Comparison of ENCODE assay signal across 8 cellular contexts in genomic region chr11:68314203-68314885, GRCh38. TPM values are rescaled to one million over a fixed set of nuclear protein-coding genes. Genes with fewer than 3 reads are reported as not detected.
DNase-seq lines count a peak whose midpoint lies in the region; ATAC-seq and TF ChIP-seq lines count a peak whose summit lies in the region.

No MANE protein-coding gene starts in this region.

- H3K9me3 ChIP-seq in SK-N-SH (no peaks in the 10 kb centered on the region), sigmoid colon (no peaks in the 10 kb centered on the region)

- no peaks in the 10 kb centered on the region for H3K9me2 ChIP-seq in GM23338 (ENCODE audit: insufficient read depth)
- no peaks in the 10 kb centered on the region for H3K9me2 ChIP-seq in SK-N-SH

- H3K4me3 ChIP-seq in GM23338, result peak overlapping the region; percentile 83
- peak overlapping the region; percentile 67 to 75 for H3K4me3 ChIP-seq in SK-N-SH (ENCODE audit: low read depth in 2 of 2, low read length in 1 of 2)
- peak overlapping the region; percentile 65 to 82 (median 76) for H3K4me3 ChIP-seq in sigmoid colon

- TF ChIP-seq POLR2A in sigmoid colon (IDR thresholded peaks at IDR 0.05), result no peak

- H3K4me1 Mint-ChIP-seq in GM23338, result peaks cover 55% of the 10 kb centered on the region

- in situ Hi-C loops in GM13976 (cut with MboI; ENCODE audit: low sequenced_read_pairs, unreplicated experiment), result no loop called here

- CTCF ChIA-PET in SK-N-SH (lab: Yijun Ruan, JAX), result interaction anchor here (0.7 to 2.8 kb wide), 13 partner anchors 8 to 133 kb away, joined by 3 to 24 read pairs (median 4); no protein-coding TSS in a partner anchor

- WGBS in SK-N-SH (ENCODE audit: low lambda C conversion rate), result 31% methylated on average over 15 of the region's 17 CpGs
- 10 to 32% methylated on average over 17 of the region's 17 CpGs for WGBS in sigmoid colon, 2 donors

- H3K4me1 ChIP-seq in GM23338 (ENCODE audit: insufficient read depth) (peaks cover 47% of the 10 kb centered on the region), SK-N-SH (ENCODE audit: control insufficient read depth in 1 of 2, insufficient read depth in 2 of 2, low read depth in 1 of 2, low read length in 1 of 2) (peaks cover 19 to 31% of the 10 kb centered on the region in 2 experiments; a peak in 2 of 4 replicates), foreskin keratinocyte (peaks cover 5% of the 10 kb centered on the region), sigmoid colon (peaks cover 0 to 51% (median 47%) of the 10 kb centered on the region in 4 donors)

- H3K27me3 Mint-ChIP-seq in GM23338 (ENCODE audit: insufficient read depth, low read depth, poor library complexity), result peaks cover 23% of the 10 kb centered on the region

- peak; percentile 59 for DNase-seq in GM23338 (ENCODE audit: low spot score)
- peak; percentile 63 for DNase-seq in SK-N-SH
- DNase-seq in foreskin keratinocyte, result peak in 1 of 2 donors; percentile 9
- no peak for DNase-seq in sigmoid colon
- DNase-seq in head of caudate nucleus, result no peak
- no peak for DNase-seq in GM13976 (ENCODE audit: low spot score)

- no peak for TF ChIP-seq RAD21 in SK-N-SH (IDR thresholded peaks at IDR 0.05; ENCODE audit: low read length)

- H3K4me3 Mint-ChIP-seq in GM23338, result peak overlapping the region; percentile 92

- H3K4me2 ChIP-seq in GM23338 (peak overlapping the region; percentile 87), SK-N-SH (peak overlapping the region; percentile 90)

- H3K36me3 Mint-ChIP-seq in GM23338 (ENCODE audit: low read depth), result peaks cover 6% of the 10 kb centered on the region; the same call in 1 of the 3 replicates

- H3F3A ChIP-seq in GM23338 (replicated peaks; ENCODE audit: low read depth), result peaks cover 17% of the 10 kb centered on the region
- H3F3A ChIP-seq in SK-N-SH (replicated peaks; ENCODE audit: insufficient read depth), result peaks cover 22% of the 10 kb centered on the region

- peaks cover 4% of the 10 kb centered on the region; the same call in 1 of the 3 replicates for H3K9me3 Mint-ChIP-seq in GM23338

- peak overlapping the region; percentile 61; the same call in 1 of the 2 replicates for H3K9ac ChIP-seq in SK-N-SH

- POLR2A ChIA-PET in SK-N-SH (lab: Yijun Ruan, JAX), result interaction anchor here (1.0 to 2.7 kb wide), 5 partner anchors 14 to 63 kb away, joined by 3 to 15 read pairs (median 4); partner anchors contain the start of gene C11orf24

- H2AFZ ChIP-seq in GM23338, result no peak overlapping the region
- peak overlapping the region; percentile 64; the same call in 1 of the 2 replicates for H2AFZ ChIP-seq in SK-N-SH (ENCODE audit: low read depth)

- peaks cover 62% of the 10 kb centered on the region for H3K79me2 ChIP-seq in GM23338 (replicated peaks; ENCODE audit: insufficient read depth)
- H3K79me2 ChIP-seq in SK-N-SH (ENCODE audit: insufficient read depth), result peaks cover 59% of the 10 kb centered on the region

- no peaks in the 10 kb centered on the region for H3K36me3 ChIP-seq in GM23338 (ENCODE audit: insufficient read depth)
- H3K36me3 ChIP-seq in SK-N-SH (replicated peaks in 1 of 2; ENCODE audit: control insufficient read depth in 1 of 2, insufficient read depth in 2 of 2, low read length in 1 of 2), result no peaks in the 10 kb centered on the region
- no peaks in the 10 kb centered on the region for H3K36me3 ChIP-seq in sigmoid colon

- TF ChIP-seq EP300 in SK-N-SH (IDR thresholded peaks at IDR 0.05; ENCODE audit: borderline replicate concordance in 1 of 2, low read depth in 1 of 2, low read length in 1 of 2) (no peak), sigmoid colon (IDR thresholded peaks at IDR 0.05) (no peak)

- H3K27ac Mint-ChIP-seq in GM23338, result peak overlapping the region; percentile 74

- intact Hi-C loops in sigmoid colon (cut with DNase I) (loop anchor here (2.0 to 5.0 kb wide), 3 partner anchors 40 to 68 kb away; partner anchors contain the start of gene C11orf24), head of caudate nucleus (cut with DNase I) (loop anchor here (10.0 kb wide), 1 partner anchor 60 kb away; no protein-coding TSS in a partner anchor)

- TF ChIP-seq CTCF in GM23338 (conservative IDR thresholded peaks at IDR 0.05; ENCODE audit: low read depth in 2 of 2), result no peak
- peak; percentile 13; the same call in 1 of the 2 replicates for TF ChIP-seq CTCF in SK-N-SH (IDR thresholded peaks at IDR 0.05)
- no peak for TF ChIP-seq CTCF in foreskin keratinocyte (conservative IDR thresholded peaks at IDR 0.05)
- TF ChIP-seq CTCF in sigmoid colon (IDR thresholded peaks at IDR 0.05), result peak in 1 of 4 experiments; percentile 6
- no peak for TF ChIP-seq CTCF in GM13976 (IDR thresholded peaks at IDR 0.05; ENCODE audit: borderline replicate concordance, control extremely low read depth, extremely low read depth, insufficient read depth, missing control alignments)

- H4K20me1 ChIP-seq in GM23338 (replicated peaks; ENCODE audit: insufficient read depth) (no peaks in the 10 kb centered on the region; the same call in 1 of the 2 replicates), SK-N-SH (ENCODE audit: insufficient read depth) (peaks cover 14% of the 10 kb centered on the region)

- ATAC-seq in GM23338 (peak; percentile 32), foreskin keratinocyte (peak; percentile 20), GM21723 (IDR thresholded peaks at IDR 0.05; ENCODE audit: unreplicated experiment) (no peak), GM18870 (IDR thresholded peaks at IDR 0.05; ENCODE audit: unreplicated experiment) (no peak)

- H3K27me3 ChIP-seq in GM23338 (ENCODE audit: insufficient read depth), result peaks cover 12% of the 10 kb centered on the region; the same call in 1 of the 2 replicates
- no peaks in the 10 kb centered on the region for H3K27me3 ChIP-seq in SK-N-SH (ENCODE audit: insufficient read depth)
- no peaks in the 10 kb centered on the region for H3K27me3 ChIP-seq in foreskin keratinocyte
- no peaks in the 10 kb centered on the region for H3K27me3 ChIP-seq in sigmoid colon

- peak overlapping the region; percentile 79 for H3K27ac ChIP-seq in GM23338 (ENCODE audit: low read depth)
- peak overlapping the region; percentile 63 to 79 for H3K27ac ChIP-seq in SK-N-SH (ENCODE audit: low read depth in 2 of 2, low read length in 1 of 2)
- H3K27ac ChIP-seq in foreskin keratinocyte, result peak overlapping the region; percentile 37
- H3K27ac ChIP-seq in sigmoid colon, result peak overlapping the region; percentile 78 to 92 (median 88)

TF ChIP-seq in SK-N-SH, 30 proteins besides CTCF, POLR2A, EP300 and RAD21:
- TF ChIP-seq RCOR1 (IDR thresholded peaks at IDR 0.05; ENCODE audit: low read length) (no peak), TAF1 (IDR thresholded peaks at IDR 0.05; ENCODE audit: borderline replicate concordance, low read depth, low read length) (no peak), TCF12 (IDR thresholded peaks at IDR 0.05) (no peak), POLR2AphosphoS5 (IDR thresholded peaks at IDR 0.05; ENCODE audit: low read depth, low read length) (no peak), RFX5 (IDR thresholded peaks at IDR 0.05; ENCODE audit: low read length) (no peak), MAX (IDR thresholded peaks at IDR 0.05; ENCODE audit: low read depth) (no peak), GATA2 (CRISPR knock-in tag; IDR thresholded peaks at IDR 0.05) (no peak)
- TF ChIP-seq, protein P1, sequence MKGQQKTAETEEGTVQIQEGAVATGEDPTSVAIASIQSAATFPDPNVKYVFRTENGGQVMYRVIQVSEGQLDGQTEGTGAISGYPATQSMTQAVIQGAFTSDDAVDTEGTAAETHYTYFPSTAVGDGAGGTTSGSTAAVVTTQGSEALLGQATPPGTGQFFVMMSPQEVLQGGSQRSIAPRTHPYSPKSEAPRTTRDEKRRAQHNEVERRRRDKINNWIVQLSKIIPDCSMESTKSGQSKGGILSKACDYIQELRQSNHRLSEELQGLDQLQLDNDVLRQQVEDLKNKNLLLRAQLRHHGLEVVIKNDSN (IDR thresholded peaks at IDR 0.05; ENCODE audit: borderline replicate concordance, low read depth), result no peak

RNA-seq across cellular contexts. Expression of gene LRP5, which starts 2.0 kb away (rescaled TPM):
- 35.1 and 51.1 TPM in 2 replicates for total RNA-seq in GM23338 (2014; rRNA removed; shearing (Covaris generic))
- polyA plus RNA-seq in GM23338 (2016; fragmentation: Nextera tagmentation; extraction: Ambion mirVana) (26.9 and 38.3 TPM in 2 replicates), SK-N-SH (2012; rRNA removed) (10.2 and 15.0 TPM in 2 replicates), foreskin keratinocyte (29.3 and 30.5 TPM in 2 replicates), sigmoid colon (10 to 100 TPM; 18.0 to 63.1 (median 20.4) TPM)
- polyA plus RNA-seq in SK-N-SH (2012; cell fraction: cytosol; rRNA removed), result 6.1 and 10.0 TPM in 2 replicates
- 18.6 and 21.7 TPM in 2 replicates for polyA plus RNA-seq in SK-N-SH (2012; cell fraction: nucleus; rRNA removed)
- total RNA-seq in foreskin keratinocyte (26.8 and 30.1 TPM in 2 replicates), sigmoid colon (10 to 100 TPM; 18.3 to 43.8 (median 29.2) TPM)

RNA-seq across cellular contexts. Expression of gene C11orf24, which starts 42.6 kb away (rescaled TPM):
- 45.2 and 57.5 TPM in 2 replicates for total RNA-seq in GM23338 (2014; rRNA removed; shearing (Covaris generic))
- polyA plus RNA-seq in GM23338 (2016; fragmentation: Nextera tagmentation; extraction: Ambion mirVana) (49.8 and 50.7 TPM in 2 replicates), SK-N-SH (2012; rRNA removed) (50.9 and 52.1 TPM in 2 replicates), foreskin keratinocyte (46.8 and 51.8 TPM in 2 replicates), sigmoid colon (10 to 100 TPM; 37.8 to 70.3 (median 40.6) TPM)
- 29.9 and 37.6 TPM in 2 replicates for polyA plus RNA-seq in SK-N-SH (2012; cell fraction: cytosol; rRNA removed)
- 37.7 and 41.7 TPM in 2 replicates for polyA plus RNA-seq in SK-N-SH (2012; cell fraction: nucleus; rRNA removed)
- total RNA-seq in foreskin keratinocyte (42.7 and 45.2 TPM in 2 replicates), sigmoid colon (10 to 100 TPM; 13.7 to 25.4 (median 21.9) TPM)

Comparison
In these comparisons a context has a peak if more than half of its experiments do, and no peak if none do; other contexts are left out.
1. ATAC-seq: peak in GM23338 (single experiment) and foreskin keratinocyte (single experiment); none in GM21723 (single experiment) and GM18870 (single experiment).
2. DNase-seq: peak in GM23338 (single experiment) and SK-N-SH (single experiment); none in sigmoid colon (single experiment), head of caudate nucleus (0 of 42) and GM13976 (single experiment).
3. H3K27ac ChIP-seq: peak in every context shown above with its lines; median percentile 88 in sigmoid colon; 79 in GM23338; 71 in SK-N-SH; 37 in foreskin keratinocyte.
4. Peak in every context shown above with its lines, with median percentiles within 50 percentile points of each other: H3K4me3 ChIP-seq.